1 cellular context compared by ENCODE assay signal in genomic region chr11:65817815-65818680, GRCh38.
TF ChIP-seq lines count a peak whose summit lies in the region.

No MANE protein-coding gene starts in this region.

TF ChIP-seq in H1, 55 proteins besides CTCF, POLR2A, EP300 and RAD21 (continued from another document):
- TF ChIP-seq, protein P1, sequence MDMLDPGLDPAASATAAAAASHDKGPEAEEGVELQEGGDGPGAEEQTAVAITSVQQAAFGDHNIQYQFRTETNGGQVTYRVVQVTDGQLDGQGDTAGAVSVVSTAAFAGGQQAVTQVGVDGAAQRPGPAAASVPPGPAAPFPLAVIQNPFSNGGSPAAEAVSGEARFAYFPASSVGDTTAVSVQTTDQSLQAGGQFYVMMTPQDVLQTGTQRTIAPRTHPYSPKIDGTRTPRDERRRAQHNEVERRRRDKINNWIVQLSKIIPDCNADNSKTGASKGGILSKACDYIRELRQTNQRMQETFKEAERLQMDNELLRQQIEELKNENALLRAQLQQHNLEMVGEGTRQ (IDR thresholded peaks at IDR 0.05; ENCODE audit: low read length): 0 out of 2 replicates have a peak, but pooled peaks have one; percentile 39
- TF ChIP-seq HDAC2 (IDR thresholded peaks at IDR 0.05; ENCODE audit: borderline replicate concordance in 1 of 2, low read depth in 2 of 2, low read length in 2 of 2) (peak in 1 of 2 experiments; percentile 97; a peak in 1 of 4 replicates), TAF7 (optimal IDR thresholded peaks at IDR 0.05; ENCODE audit: borderline replicate concordance, low read depth, low read length) (peak; percentile 85), NRF1 (IDR thresholded peaks at IDR 0.05; ENCODE audit: low read depth, low read length) (no peak), CREB1 (IDR thresholded peaks at IDR 0.05) (peak; percentile 76), SIN3A (conservative IDR thresholded peaks at IDR 0.05 in 1 of 2, IDR thresholded peaks at IDR 0.05 in 1 of 2; ENCODE audit: low read depth in 1 of 2, low read length in 2 of 2) (peak in 1 of 2 experiments; percentile 23; a peak in 1 of 4 replicates), TAF1 (IDR thresholded peaks at IDR 0.05; ENCODE audit: low read depth, low read length) (no peak), KDM4A (IDR thresholded peaks at IDR 0.05; ENCODE audit: low read depth, low read length, severe bottlenecking) (peak; percentile 95), BACH1 (IDR thresholded peaks at IDR 0.05; ENCODE audit: low read length) (peak; percentile 64), YY1 (IDR thresholded peaks at IDR 0.05; ENCODE audit: low read depth, low read length) (peak; percentile 34; the same call in 1 of the 2 replicates), TCF12 (IDR thresholded peaks at IDR 0.05; ENCODE audit: low read depth, low read length) (peak; percentile 75; the same call in 1 of the 2 replicates), CTBP2 (IDR thresholded peaks at IDR 0.05; ENCODE audit: borderline replicate concordance, insufficient read depth, insufficient read length, low read length) (no peak), RFX5 (IDR thresholded peaks at IDR 0.05; ENCODE audit: borderline replicate concordance, low read depth, low read length) (no peak), SRF (IDR thresholded peaks at IDR 0.05; ENCODE audit: low read depth, low read length) (0 out of 2 replicates have a peak, but pooled peaks have one; percentile 10), JUND (IDR thresholded peaks at IDR 0.05; ENCODE audit: low read length) (peak; percentile 39; the same call in 1 of the 2 replicates), ATF2 (IDR thresholded peaks at IDR 0.05; ENCODE audit: low read length) (no peak), NANOG (IDR thresholded peaks at IDR 0.05; ENCODE audit: insufficient read depth, low read depth, low read length, poor library complexity, severe bottlenecking) (peak; percentile 27), PHF8 (conservative IDR thresholded peaks at IDR 0.05; ENCODE audit: low read depth, low read length) (0 out of 2 replicates have a peak, but pooled peaks have one; percentile 28), MAX (IDR thresholded peaks at IDR 0.05) (peak; percentile 55), TEAD4 (IDR thresholded peaks at IDR 0.05; ENCODE audit: low read depth, low read length) (peak; percentile 80; the same call in 1 of the 2 replicates), CEBPB (IDR thresholded peaks at IDR 0.05; ENCODE audit: low read depth, low read length) (no peak), SP1 (IDR thresholded peaks at IDR 0.05; ENCODE audit: low read depth, low read length) (0 out of 2 replicates have a peak, but pooled peaks have one; percentile 29), KDM1A (IDR thresholded peaks at IDR 0.05; ENCODE audit: borderline replicate concordance, low read length) (peak; percentile 99), HDAC6 (IDR thresholded peaks at IDR 0.05; ENCODE audit: low read depth, low read length) (no peak)
- TF ChIP-seq, protein P2, sequence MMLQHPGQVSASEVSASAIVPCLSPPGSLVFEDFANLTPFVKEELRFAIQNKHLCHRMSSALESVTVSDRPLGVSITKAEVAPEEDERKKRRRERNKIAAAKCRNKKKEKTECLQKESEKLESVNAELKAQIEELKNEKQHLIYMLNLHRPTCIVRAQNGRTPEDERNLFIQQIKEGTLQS (IDR thresholded peaks at IDR 0.05; ENCODE audit: insufficient read depth, low read depth, low read length): 0 out of 2 replicates have a peak, but pooled peaks have one; percentile 55
- TF ChIP-seq, protein P3, sequence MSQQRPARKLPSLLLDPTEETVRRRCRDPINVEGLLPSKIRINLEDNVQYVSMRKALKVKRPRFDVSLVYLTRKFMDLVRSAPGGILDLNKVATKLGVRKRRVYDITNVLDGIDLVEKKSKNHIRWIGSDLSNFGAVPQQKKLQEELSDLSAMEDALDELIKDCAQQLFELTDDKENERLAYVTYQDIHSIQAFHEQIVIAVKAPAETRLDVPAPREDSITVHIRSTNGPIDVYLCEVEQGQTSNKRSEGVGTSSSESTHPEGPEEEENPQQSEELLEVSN (IDR thresholded peaks at IDR 0.05): no peak
TF ChIP-seq in H1: peak in this region for 18.
